In genomic region chr1:60572378-60572777, GRCh38 we compare ENCODE assay signal across 14 cellular contexts.
"Had no signal": no experiment of that assay in that cellular context is flagged by ENCODE, and none has a peak within 500 bp of the region (broad histone marks: within the 10 kb centered on the region; RNA-seq: fewer than 3 reads in every experiment).

No MANE protein-coding gene starts in this region.

- H3K4me3 ChIP-seq: cardiac muscle cell, lower lobe of right lung, sigmoid colon had no signal

- H3K9me3 ChIP-seq: lower lobe of right lung, sigmoid colon had no signal

- H3K79me2 ChIP-seq: parathyroid adenoma had no signal

- ATAC-seq: natural killer cell; stimulated activated naive B cell treated with anti-CD40 and anti-IgM and Interleukin-4, amounts not matched to agents 10 μg/mL and 1 μg/mL and 100 μg/mL, for 72 hours had no signal

- H3K27me3 ChIP-seq: cardiac muscle cell, sigmoid colon had no signal

- H3K27ac ChIP-seq: cardiac muscle cell, parathyroid adenoma, sigmoid colon, WERI-Rb-1 had no signal

- H3K36me3 ChIP-seq: cardiac muscle cell, lower lobe of right lung, sigmoid colon, WERI-Rb-1 had no signal

- H3K4me1 ChIP-seq: lower lobe of right lung, parathyroid adenoma, sigmoid colon had no signal

- H2AFZ ChIP-seq: parathyroid adenoma had no signal

- DNase-seq: activated CD4-positive, alpha-beta T cell treated with anti-CD3 and anti-CD28 coated beads, Interleukin-2, amount 50 U/mL, for 4 hours; activated gamma-delta T cell; effector memory CD4-positive, alpha-beta T cell; left colon; lower lobe of right lung; natural killer cell; sigmoid colon; stimulated activated naive B cell treated with anti-CD40 and anti-IgM and Interleukin-4, amounts not matched to agents 10 μg/mL and 1 μg/mL and 100 μg/mL, for 72 hours; SW 1271; T-helper 2 cell; trophoblast cell; WERI-Rb-1 had no signal
